1 cellular context compared by ENCODE assay signal in genomic region chr11:102452461-102453285, GRCh38.
TF ChIP-seq lines count a peak whose summit lies in the region.

Gene TMEM123 (minus strand): TSS chr11:102452765. CDS start chr11:102452623, 142 bp downstream.

TF ChIP-seq in GM12878, 131 proteins besides CTCF, POLR2A, EP300 and RAD21 (continued from another document and continues in another):
- peak; percentile 54; the same call in 1 of the 2 replicates for TF ChIP-seq ZNF687 (IDR thresholded peaks at IDR 0.05)
- no peak for TF ChIP-seq TARDBP (IDR thresholded peaks at IDR 0.05; ENCODE audit: borderline replicate concordance)
- TF ChIP-seq KAT2A (conservative IDR thresholded peaks at IDR 0.05; ENCODE audit: control insufficient read depth, low read depth, low read length): no peak
- no peak for TF ChIP-seq CUX1 (IDR thresholded peaks at IDR 0.05; ENCODE audit: insufficient replicate concordance, low read depth, low read length)
- TF ChIP-seq SMAD5 (IDR thresholded peaks at IDR 0.05; ENCODE audit: low read depth): peak; percentile 67; the same call in 1 of the 2 replicates
- TF ChIP-seq FOXM1 (IDR thresholded peaks at IDR 0.05; ENCODE audit: low read depth, low read length): 0 out of 2 replicates have a peak, but pooled peaks have one; percentile 30
- peak; percentile 41; the same call in 1 of the 2 replicates for TF ChIP-seq NBN (IDR thresholded peaks at IDR 0.05)
- TF ChIP-seq NR2C2 (IDR thresholded peaks at IDR 0.05; ENCODE audit: borderline replicate concordance, control insufficient read depth, insufficient read length, low read depth): no peak
- TF ChIP-seq EGR1 (IDR thresholded peaks at IDR 0.05; ENCODE audit: borderline replicate concordance in 1 of 2, low read depth in 2 of 2, low read length in 2 of 2): peak in 1 of 2 experiments; percentile 96; a peak in 2 of 3 replicates
- peak; percentile 71 for TF ChIP-seq MLLT1 (IDR thresholded peaks at IDR 0.05)
- no peak for TF ChIP-seq JUNB (IDR thresholded peaks at IDR 0.05)
- no peak for TF ChIP-seq TCF12 (IDR thresholded peaks at IDR 0.05; ENCODE audit: low read depth, low read length)
- peak; percentile 90 for TF ChIP-seq IKZF1 (conservative IDR thresholded peaks at IDR 0.05)
- no peak for TF ChIP-seq PAX8 (IDR thresholded peaks at IDR 0.05)
- 0 out of 2 replicates have a peak, but pooled peaks have one; percentile 53 for TF ChIP-seq NR2F1 (conservative IDR thresholded peaks at IDR 0.05)
- peak; percentile 56; the same call in 1 of the 2 replicates for TF ChIP-seq ASH2L (IDR thresholded peaks at IDR 0.05; ENCODE audit: borderline replicate concordance, low read depth)
- TF ChIP-seq SRF (IDR thresholded peaks at IDR 0.05; ENCODE audit: low read depth in 2 of 2, low read length in 2 of 2): peak; percentile 86 to 95
- TF ChIP-seq SREBF1 (IDR thresholded peaks at IDR 0.05; ENCODE audit: low read length): no peak
- no peak for TF ChIP-seq CBX3 (IDR thresholded peaks at IDR 0.05; ENCODE audit: borderline replicate concordance, low read depth)
- no peak for TF ChIP-seq MYB (IDR thresholded peaks at IDR 0.05; ENCODE audit: borderline replicate concordance, low read depth, low read length)
- TF ChIP-seq MXI1 (IDR thresholded peaks at IDR 0.05; ENCODE audit: low read depth, low read length): peak; percentile 32; the same call in 1 of the 2 replicates
- TF ChIP-seq YBX1 (IDR thresholded peaks at IDR 0.05): no peak
- TF ChIP-seq TBL1XR1 (IDR thresholded peaks at IDR 0.05; ENCODE audit: low read depth, low read length): peak; percentile 39; the same call in 1 of the 2 replicates
- no peak for TF ChIP-seq CEBPB (IDR thresholded peaks at IDR 0.05; ENCODE audit: borderline replicate concordance in 1 of 2, low read depth in 2 of 2, low read length in 2 of 2)
- TF ChIP-seq REST (IDR thresholded peaks at IDR 0.05; ENCODE audit: low read depth, low read length): no peak
- TF ChIP-seq YY1 (IDR thresholded peaks at IDR 0.05; ENCODE audit: low read depth, low read length): peak; percentile 54; the same call in 1 of the 2 replicates
- peak in 1 of 2 experiments; percentile 88; a peak in 2 of 4 replicates for TF ChIP-seq ETV6 (conservative IDR thresholded peaks at IDR 0.05 in 1 of 2, IDR thresholded peaks at IDR 0.05 in 1 of 2; ENCODE audit: borderline replicate concordance in 1 of 2, low read depth in 1 of 2)
- no peak for TF ChIP-seq NR2C1 (IDR thresholded peaks at IDR 0.05)
- no peak for TF ChIP-seq CHD4 (IDR thresholded peaks at IDR 0.05)
- peak; percentile 87; the same call in 1 of the 2 replicates for TF ChIP-seq SMARCA5 (IDR thresholded peaks at IDR 0.05)
- no peak for TF ChIP-seq ESRRA (IDR thresholded peaks at IDR 0.05; ENCODE audit: low read length)
- peak; percentile 27 for TF ChIP-seq BCL3 (IDR thresholded peaks at IDR 0.05; ENCODE audit: borderline replicate concordance, insufficient read depth, low read depth, low read length, poor library complexity, severe bottlenecking)
- peak; percentile 51; the same call in 1 of the 2 replicates for TF ChIP-seq DPF2 (IDR thresholded peaks at IDR 0.05)
- no peak for TF ChIP-seq ZBTB40 (IDR thresholded peaks at IDR 0.05; ENCODE audit: borderline replicate concordance)
- TF ChIP-seq IKZF2 (IDR thresholded peaks at IDR 0.05): peak; percentile 80 to 84
- TF ChIP-seq KDM1A (IDR thresholded peaks at IDR 0.05; ENCODE audit: borderline replicate concordance): no peak
- TF ChIP-seq RB1 (IDR thresholded peaks at IDR 0.05; ENCODE audit: borderline replicate concordance): peak; percentile 41; the same call in 1 of the 2 replicates
- TF ChIP-seq BACH1 (IDR thresholded peaks at IDR 0.05; ENCODE audit: borderline replicate concordance): peak; percentile 83
- peak; percentile 52 for TF ChIP-seq MTA2 (IDR thresholded peaks at IDR 0.05; ENCODE audit: low read depth)
- TF ChIP-seq TAF1 (IDR thresholded peaks at IDR 0.05; ENCODE audit: borderline replicate concordance, low read depth, low read length): 0 out of 2 replicates have a peak, but pooled peaks have one; percentile 22
- TF ChIP-seq LARP7 (IDR thresholded peaks at IDR 0.05): peak; percentile 67
- 0 out of 2 replicates have a peak, but pooled peaks have one; percentile 7 for TF ChIP-seq MEF2A (IDR thresholded peaks at IDR 0.05; ENCODE audit: insufficient read depth, low read depth, low read length)
- TF ChIP-seq SREBF2 (IDR thresholded peaks at IDR 0.05; ENCODE audit: low read length): no peak
- peak; percentile 94 to 98 for TF ChIP-seq BHLHE40 (IDR thresholded peaks at IDR 0.05; ENCODE audit: borderline replicate concordance in 1 of 2, low read depth in 2 of 2, low read length in 1 of 2)
- peak; percentile 29 for TF ChIP-seq RELA (IDR thresholded peaks at IDR 0.05; ENCODE audit: borderline replicate concordance, partially characterized antibody)
